Comparison of ENCODE assay signal across 1 cellular context in genomic region chr12:78898416-78898815, GRCh38.
TF ChIP-seq lines count a peak whose summit lies in the region.

No MANE protein-coding gene starts in this region.

TF ChIP-seq in HepG2, 621 proteins besides CTCF, POLR2A, EP300 and RAD21 (continued from another document):
- TF ChIP-seq PRDM10 (CRISPR knock-in tag; IDR thresholded peaks at IDR 0.05; ENCODE audit: low read depth) (no peak), ZNF33B (CRISPR knock-in tag; IDR thresholded peaks at IDR 0.05) (no peak), ZNF562 (CRISPR knock-in tag; IDR thresholded peaks at IDR 0.05; ENCODE audit: borderline replicate concordance) (no peak), ZNF24 (IDR thresholded peaks at IDR 0.05) (no peak)
TF ChIP-seq in HepG2: peak in this region for 0.
